Comparison of ENCODE assay signal across 22 cellular contexts in the genomic region with DNA sequence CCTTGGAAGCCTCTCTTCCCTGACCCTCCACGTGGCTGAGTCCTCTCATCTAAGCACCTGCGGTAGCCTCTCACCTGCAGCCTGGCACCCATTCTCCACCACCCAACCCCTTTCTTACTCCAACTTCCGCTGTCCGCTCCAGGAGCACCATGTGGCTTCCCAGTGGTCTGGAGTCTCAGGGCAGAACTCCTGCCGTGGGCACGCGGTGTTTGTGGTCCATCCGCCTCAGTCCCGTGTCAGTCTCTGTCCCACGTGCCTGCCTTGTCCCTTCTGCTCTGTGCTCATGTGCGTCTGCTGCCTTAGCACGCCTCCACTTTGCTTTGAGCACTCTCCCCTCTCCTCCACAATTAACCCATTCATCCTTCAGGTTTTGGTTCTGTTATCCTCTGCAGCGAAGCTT. TPM values are rescaled to one million over a fixed set of nuclear protein-coding genes. Genes with fewer than 3 reads are reported as not detected.
DNase-seq lines count a peak whose midpoint lies in the region; ATAC-seq and TF ChIP-seq lines count a peak whose summit lies in the region.
"Had no signal": no experiment of that assay in that cellular context is flagged by ENCODE, and none has a peak within 500 bp of the region (broad histone marks: within the 10 kb centered on the region; RNA-seq: fewer than 3 reads in every experiment).

No MANE protein-coding gene starts in this region.

- peaks cover 15% of the 10 kb centered on the region for H3K4me1 ChIP-seq in iPS-15b (ENCODE audit: control insufficient read depth, insufficient read depth, low read length)

- no peak for DNase-seq in stimulated activated naive CD8-positive, alpha-beta T cell treated with anti-CD3 and anti-CD28 coated beads, Interleukin-15, amount 100 ng/mL, for 72 hours
- DNase-seq in type B pancreatic cell (ENCODE audit: extremely low spot score, unreplicated experiment), result no peak
- no peak for DNase-seq in DMS153 treated with DMSO at 0.1 percent for 48 hours (lab: John Stamatoyannopoulos, UW; ENCODE audit: unreplicated experiment)
- DNase-seq in activated naive CD8-positive, alpha-beta T cell treated with anti-CD3 and anti-CD28 coated beads, Interleukin-2, amount 50 U/mL, for 24 hours, result no peak
- no peak for DNase-seq in osteocyte (ENCODE audit: extremely low spot score, unreplicated experiment)
- DNase-seq: C1 segment of cervical spinal cord; CD4-positive, alpha-beta memory T cell; COR-L47; NCI-H1048; NCI-H1417 treated with DMSO at 0.1 percent for 48 hours; NCI-H1694 treated with DMSO at 0.1 percent for 48 hours; NCI-H2081; NCI-H345; NCI-H510A treated with DMSO at 0.1 percent for 48 hours; PC-9 had no signal

- peak overlapping the region; percentile 37 for H3K9ac ChIP-seq in iPS-15b (ENCODE audit: low read depth, low read length)
- H3K9ac ChIP-seq: KMS-11 had no signal

- H3K4me1 Mint-ChIP-seq in stimulated activated naive CD8-positive, alpha-beta T cell treated with anti-CD3 and anti-CD28 coated beads, Interleukin-15, Interleukin-2, amounts not matched to agents 100 ng/mL and 50 ng/mL, for 24 hours (ENCODE audit: low read depth), result no peaks in the 10 kb centered on the region
- H3K4me1 Mint-ChIP-seq in stimulated activated naive CD8-positive, alpha-beta T cell treated with anti-CD3 and anti-CD28 coated beads, Interleukin-15, amount 100 ng/mL, for 72 hours, result no peaks in the 10 kb centered on the region
- peaks cover 47% of the 10 kb centered on the region for H3K4me1 Mint-ChIP-seq in brain
- peaks cover 35% of the 10 kb centered on the region for H3K4me1 Mint-ChIP-seq in type B pancreatic cell (ENCODE audit: unreplicated experiment)
- H3K4me1 Mint-ChIP-seq in activated naive CD8-positive, alpha-beta T cell treated with anti-CD3 and anti-CD28 coated beads, Interleukin-2, amount 50 U/mL, for 24 hours, result no peaks in the 10 kb centered on the region
- H3K4me1 Mint-ChIP-seq in osteocyte (ENCODE audit: unreplicated experiment), result no peaks in the 10 kb centered on the region

- peak overlapping the region; percentile 66 for H3K27ac Mint-ChIP-seq in stimulated activated naive CD8-positive, alpha-beta T cell treated with anti-CD3 and anti-CD28 coated beads, Interleukin-15, Interleukin-2, amounts not matched to agents 100 ng/mL and 50 ng/mL, for 24 hours
- H3K27ac Mint-ChIP-seq in stimulated activated naive CD8-positive, alpha-beta T cell treated with anti-CD3 and anti-CD28 coated beads, Interleukin-15, amount 100 ng/mL, for 72 hours, result no peak overlapping the region
- peak overlapping the region in 4 of 5 experiments; percentile 12 to 65 (median 54) for H3K27ac Mint-ChIP-seq in brain
- peak overlapping the region; percentile 43 for H3K27ac Mint-ChIP-seq in type B pancreatic cell
- no peak overlapping the region for H3K27ac Mint-ChIP-seq in activated naive CD8-positive, alpha-beta T cell treated with anti-CD3 and anti-CD28 coated beads, Interleukin-2, amount 50 U/mL, for 24 hours
- H3K27ac Mint-ChIP-seq in osteocyte (ENCODE audit: unreplicated experiment), result no peak overlapping the region
- H3K27ac Mint-ChIP-seq: CD4-positive, alpha-beta memory T cell; IgD-negative memory B cell had no signal

- H3K27me3 ChIP-seq in iPS-15b (ENCODE audit: control insufficient read depth, insufficient read depth, low read length), result no peaks in the 10 kb centered on the region
- H3K27me3 ChIP-seq: SJCRH30 had no signal

- no peaks in the 10 kb centered on the region for H3K36me3 Mint-ChIP-seq in stimulated activated naive CD8-positive, alpha-beta T cell treated with anti-CD3 and anti-CD28 coated beads, Interleukin-15, Interleukin-2, amounts not matched to agents 100 ng/mL and 50 ng/mL, for 24 hours (ENCODE audit: low read depth)
- H3K36me3 Mint-ChIP-seq in brain, result no peaks in the 10 kb centered on the region
- H3K36me3 Mint-ChIP-seq in type B pancreatic cell, result no peaks in the 10 kb centered on the region
- H3K36me3 Mint-ChIP-seq in activated naive CD8-positive, alpha-beta T cell treated with anti-CD3 and anti-CD28 coated beads, Interleukin-2, amount 50 U/mL, for 24 hours (ENCODE audit: low read depth), result no peaks in the 10 kb centered on the region
- H3K36me3 Mint-ChIP-seq in osteocyte (ENCODE audit: unreplicated experiment), result peaks cover 3% of the 10 kb centered on the region

- TF ChIP-seq CTCF in brain (conservative IDR thresholded peaks at IDR 0.05) (no peak), type B pancreatic cell (conservative IDR thresholded peaks at IDR 0.05) (no peak), osteocyte (IDR thresholded peaks at IDR 0.05) (no peak)

- no peaks in the 10 kb centered on the region for H3K36me3 ChIP-seq in iPS-15b (ENCODE audit: control insufficient read depth, insufficient read depth, low read length)
- H3K36me3 ChIP-seq: SJCRH30 had no signal

- no peak for ATAC-seq in stimulated activated naive CD8-positive, alpha-beta T cell treated with anti-CD3 and anti-CD28 coated beads, Interleukin-15, amount 100 ng/mL, for 72 hours
- ATAC-seq in activated naive CD8-positive, alpha-beta T cell treated with anti-CD3 and anti-CD28 coated beads, Interleukin-2, amount 50 U/mL, for 24 hours, result no peak
- ATAC-seq: Right ventricle myocardium inferior had no signal

- no peak overlapping the region for H3K4me3 Mint-ChIP-seq in stimulated activated naive CD8-positive, alpha-beta T cell treated with anti-CD3 and anti-CD28 coated beads, Interleukin-15, Interleukin-2, amounts not matched to agents 100 ng/mL and 50 ng/mL, for 24 hours
- H3K4me3 Mint-ChIP-seq in stimulated activated naive CD8-positive, alpha-beta T cell treated with anti-CD3 and anti-CD28 coated beads, Interleukin-15, amount 100 ng/mL, for 72 hours, result no peak overlapping the region
- H3K4me3 Mint-ChIP-seq in brain, result no peak overlapping the region
- no peak overlapping the region for H3K4me3 Mint-ChIP-seq in type B pancreatic cell
- no peak overlapping the region for H3K4me3 Mint-ChIP-seq in activated naive CD8-positive, alpha-beta T cell treated with anti-CD3 and anti-CD28 coated beads, Interleukin-2, amount 50 U/mL, for 24 hours
- no peak overlapping the region for H3K4me3 Mint-ChIP-seq in osteocyte (ENCODE audit: unreplicated experiment)
- H3K4me3 Mint-ChIP-seq: CD4-positive, alpha-beta memory T cell; IgD-negative memory B cell had no signal

- H3K27me3 Mint-ChIP-seq in stimulated activated naive CD8-positive, alpha-beta T cell treated with anti-CD3 and anti-CD28 coated beads, Interleukin-15, Interleukin-2, amounts not matched to agents 100 ng/mL and 50 ng/mL, for 24 hours, result no peaks in the 10 kb centered on the region
- H3K27me3 Mint-ChIP-seq in stimulated activated naive CD8-positive, alpha-beta T cell treated with anti-CD3 and anti-CD28 coated beads, Interleukin-15, amount 100 ng/mL, for 72 hours, result no peaks in the 10 kb centered on the region
- H3K27me3 Mint-ChIP-seq in brain (peaks cover 4% of the 10 kb centered on the region), type B pancreatic cell (no peaks in the 10 kb centered on the region), osteocyte (ENCODE audit: unreplicated experiment) (no peaks in the 10 kb centered on the region)
- no peaks in the 10 kb centered on the region for H3K27me3 Mint-ChIP-seq in activated naive CD8-positive, alpha-beta T cell treated with anti-CD3 and anti-CD28 coated beads, Interleukin-2, amount 50 U/mL, for 24 hours
- H3K27me3 Mint-ChIP-seq: CD4-positive, alpha-beta memory T cell; IgD-negative memory B cell had no signal

- no peak overlapping the region for H3K4me3 ChIP-seq in iPS-15b (ENCODE audit: low read depth, low read length)
- H3K4me3 ChIP-seq: PC-9, SJCRH30 had no signal

- no peaks in the 10 kb centered on the region for H3K9me3 ChIP-seq in iPS-15b (ENCODE audit: control insufficient read depth, insufficient read depth, low read length)
- H3K9me3 ChIP-seq: SJCRH30 had no signal

- no peaks in the 10 kb centered on the region for H3K9me3 Mint-ChIP-seq in stimulated activated naive CD8-positive, alpha-beta T cell treated with anti-CD3 and anti-CD28 coated beads, Interleukin-15, Interleukin-2, amounts not matched to agents 100 ng/mL and 50 ng/mL, for 24 hours
- no peaks in the 10 kb centered on the region for H3K9me3 Mint-ChIP-seq in stimulated activated naive CD8-positive, alpha-beta T cell treated with anti-CD3 and anti-CD28 coated beads, Interleukin-15, amount 100 ng/mL, for 72 hours
- no peaks in the 10 kb centered on the region for H3K9me3 Mint-ChIP-seq in brain
- no peaks in the 10 kb centered on the region for H3K9me3 Mint-ChIP-seq in type B pancreatic cell
- H3K9me3 Mint-ChIP-seq in activated naive CD8-positive, alpha-beta T cell treated with anti-CD3 and anti-CD28 coated beads, Interleukin-2, amount 50 U/mL, for 24 hours, result no peaks in the 10 kb centered on the region
- H3K9me3 Mint-ChIP-seq in osteocyte (ENCODE audit: unreplicated experiment), result no peaks in the 10 kb centered on the region
- H3K9me3 Mint-ChIP-seq: CD4-positive, alpha-beta memory T cell had no signal

RNA-seq across cellular contexts. Expression of a gene that starts 49.7 kb away (rescaled TPM):
- 13.5 TPM for polyA plus RNA-seq in brain (ENCODE audit: insufficient read depth, low read depth, low replicate concordance)
- total RNA-seq in type B pancreatic cell (ENCODE audit: low replicate concordance) (35.8 and 54.8 TPM in 2 replicates), osteocyte (30.0 and 31.7 TPM in 2 replicates)

RNA-seq across cellular contexts. Expression of a gene that starts 49.9 kb away (rescaled TPM):
- polyA plus RNA-seq in brain (ENCODE audit: insufficient read depth, low read depth, low replicate concordance), result 111 TPM
- 94.5 and 172 TPM in 2 replicates for total RNA-seq in type B pancreatic cell (ENCODE audit: low replicate concordance)
- total RNA-seq in osteocyte, result 90.4 and 92.3 TPM in 2 replicates

Comparison
In these comparisons a context has a peak if more than half of its experiments do, and no peak if none do; other contexts are left out.
1. H3K27ac Mint-ChIP-seq: peak in stimulated activated naive CD8-positive, alpha-beta T cell treated with anti-CD3 and anti-CD28 coated beads, Interleukin-15, Interleukin-2, amounts not matched to agents 100 ng/mL and 50 ng/mL, for 24 hours (single experiment), brain (4 of 5) and type B pancreatic cell (single experiment); none in stimulated activated naive CD8-positive, alpha-beta T cell treated with anti-CD3 and anti-CD28 coated beads, Interleukin-15, amount 100 ng/mL, for 72 hours (0 of 2), activated naive CD8-positive, alpha-beta T cell treated with anti-CD3 and anti-CD28 coated beads, Interleukin-2, amount 50 U/mL, for 24 hours (single experiment) and osteocyte (single experiment).